33 cellular contexts compared by ENCODE assay signal in the genomic region with DNA sequence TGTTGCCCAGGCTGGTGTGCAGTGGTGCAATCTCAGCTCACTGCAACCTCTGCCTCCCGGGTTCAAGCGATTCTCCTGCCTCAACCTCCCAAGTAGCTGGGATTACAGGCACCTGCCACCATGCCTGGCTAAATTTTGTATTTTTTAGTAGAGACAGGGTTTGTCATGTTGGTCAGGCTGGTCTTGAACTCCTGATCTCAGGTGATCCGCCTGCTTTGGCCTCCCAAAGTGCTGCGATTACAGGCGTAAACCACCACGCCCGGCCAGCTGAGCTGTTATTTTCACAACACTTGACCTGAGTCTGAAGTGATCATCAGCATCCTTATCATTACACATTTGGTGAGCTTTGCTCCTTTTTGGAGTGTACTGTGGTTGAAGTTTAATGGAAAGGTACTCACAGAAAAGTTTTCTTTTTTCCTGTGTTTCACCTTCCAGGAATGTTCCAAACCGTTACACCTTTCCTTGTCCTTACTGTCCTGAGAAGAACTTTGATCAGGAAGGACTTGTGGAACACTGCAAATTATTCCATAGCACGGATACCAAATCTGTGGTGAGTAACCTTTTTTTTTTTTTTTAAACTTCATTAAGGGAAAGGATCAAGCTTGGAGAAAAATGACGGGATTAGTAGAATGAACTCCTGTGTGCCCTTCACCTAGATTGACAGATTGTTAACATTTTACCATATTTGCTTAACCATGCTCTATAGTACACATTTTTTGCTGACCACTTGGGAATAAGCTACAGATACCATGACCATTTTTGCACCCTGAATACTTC. TPM values are rescaled to one million over a fixed set of nuclear protein-coding genes. Genes with fewer than 3 reads are reported as not detected.
"Had no signal": no experiment of that assay in that cellular context is flagged by ENCODE, and none has a peak within 500 bp of the region (broad histone marks: within the 10 kb centered on the region; RNA-seq: fewer than 3 reads in every experiment).

No MANE protein-coding gene starts in this region.

- DNase-seq: activated B cell treated with CpG ODN at 0.5 μM for 24 hours; activated CD4-positive, alpha-beta T cell treated with anti-CD3 and anti-CD28 coated beads for 48 hours; activated CD4-positive, alpha-beta T cell treated with anti-CD3 and anti-CD28 coated beads, Interleukin-2, amount 50 U/mL, for 1 hour; activated CD4-positive, alpha-beta T cell treated with anti-CD3 and anti-CD28 coated beads, Interleukin-2, amount 50 U/mL, for 48 hours; activated CD8-positive, alpha-beta memory T cell treated with anti-CD3 and anti-CD28 coated beads for 24 hours; activated CD8-positive, alpha-beta T cell treated with anti-CD3 and anti-CD28 coated beads for 36 hours; activated effector memory CD4-positive, alpha-beta T cell treated with Interleukin-2 at 50 U/mL for 16 hours; activated gamma-delta T cell treated with Interleukin-2 at 50 U/mL for 16 hours; activated naive CD4-positive, alpha-beta T cell treated with anti-CD3 and anti-CD28 coated beads, Interleukin-2, amount 50 U/mL, for 16 hours; activated naive CD4-positive, alpha-beta T cell treated with Interleukin-2 at 50 U/mL for 16 hours; activated T-cell treated with anti-CD3 and anti-CD28 coated beads, Interleukin-2, amount 50 U/mL, for 4 hours; amniotic stem cell; anterior cingulate cortex; brain microvascular endothelial cell; effector memory CD4-positive, alpha-beta T cell; endodermal cell; foreskin fibroblast; T-helper 1 cell; T-helper 17 cell; T1000; WERI-Rb-1 had no signal

- H3K27me3 ChIP-seq: brain microvascular endothelial cell, dorsolateral prefrontal cortex had no signal

- H3K9me3 Mint-ChIP-seq: activated B cell treated with CpG ODN at 0.5 μM for 24 hours; activated CD8-positive, alpha-beta T cell treated with anti-CD3 and anti-CD28 coated beads for 36 hours; activated T-cell treated with anti-CD3 and anti-CD28 coated beads, Interleukin-2, amount 50 U/mL, for 4 hours; activated T-helper 17 cell treated with anti-CD3 and anti-CD28 coated beads, Interleukin-2, amount 50 U/mL, for 72 hours; central memory CD8-positive, alpha-beta T cell; dendritic cell treated with granulocyte-macrophage colony-stimulating factor and Interleukin-4, amounts not matched to agents 40 ng/mL and 50 ng/mL, for 4 days; T-helper 2 cell treated with Interferon-gamma antibody and Interleukin-4, amounts not matched to agents 5 μg/mL and 100 μg/mL, for 36 hours had no signal

- H3K27ac ChIP-seq: brain microvascular endothelial cell, coronary artery, dorsolateral prefrontal cortex, WERI-Rb-1 had no signal

- H3K27ac Mint-ChIP-seq: activated B cell treated with CpG ODN at 0.5 μM for 24 hours; activated CD8-positive, alpha-beta T cell treated with anti-CD3 and anti-CD28 coated beads for 36 hours; activated naive CD8-positive, alpha-beta T cell; activated T-helper 17 cell treated with anti-CD3 and anti-CD28 coated beads, Interleukin-2, amount 50 U/mL, for 72 hours; dendritic cell treated with granulocyte-macrophage colony-stimulating factor and Interleukin-4, amounts not matched to agents 40 ng/mL and 50 ng/mL, for 4 days; endodermal cell; T-helper 2 cell treated with Interferon-gamma antibody and Interleukin-4, amounts not matched to agents 5 μg/mL and 100 μg/mL, for 36 hours had no signal

- H3K4me3 Mint-ChIP-seq: activated B cell treated with CpG ODN at 0.5 μM for 24 hours; activated CD8-positive, alpha-beta T cell treated with anti-CD3 and anti-CD28 coated beads for 36 hours; activated naive CD8-positive, alpha-beta T cell; activated T-cell treated with anti-CD3 and anti-CD28 coated beads, Interleukin-2, amount 50 U/mL, for 4 hours; activated T-helper 17 cell treated with anti-CD3 and anti-CD28 coated beads, Interleukin-2, amount 50 U/mL, for 72 hours; central memory CD8-positive, alpha-beta T cell; dendritic cell treated with granulocyte-macrophage colony-stimulating factor and Interleukin-4, amounts not matched to agents 40 ng/mL and 50 ng/mL, for 4 days; endodermal cell; T-helper 17 cell; T-helper 2 cell treated with Interferon-gamma antibody and Interleukin-4, amounts not matched to agents 5 μg/mL and 100 μg/mL, for 36 hours had no signal

- H3K27me3 Mint-ChIP-seq: activated B cell treated with CpG ODN at 0.5 μM for 24 hours; activated CD8-positive, alpha-beta T cell treated with anti-CD3 and anti-CD28 coated beads for 36 hours; activated naive CD8-positive, alpha-beta T cell; activated T-helper 17 cell treated with anti-CD3 and anti-CD28 coated beads, Interleukin-2, amount 50 U/mL, for 72 hours; central memory CD8-positive, alpha-beta T cell; dendritic cell treated with granulocyte-macrophage colony-stimulating factor and Interleukin-4, amounts not matched to agents 40 ng/mL and 50 ng/mL, for 4 days; T-helper 17 cell had no signal

- FAIRE-seq: astrocyte, bronchial epithelial cell, frontal cortex had no signal

- H3K4me3 ChIP-seq: coronary artery, dorsolateral prefrontal cortex had no signal

- ATAC-seq: activated CD4-positive, CD25-positive, alpha-beta regulatory T cell treated with anti-CD3 and anti-CD28 coated beads, Interleukin-2, amount 50 U/mL, for 24 hours; activated CD8-positive, alpha-beta T cell treated with anti-CD3 and anti-CD28 coated beads for 36 hours; activated T-cell treated with anti-CD3 and anti-CD28 coated beads, Interleukin-2, amount 50 U/mL, for 4 hours; activated T-helper 17 cell treated with anti-CD3 and anti-CD28 coated beads, Interleukin-2, amount 50 U/mL, for 72 hours; esophagus mucosa; T-helper 17 cell had no signal

RNA-seq across cellular contexts. Expression of a gene that starts 36.9 kb away (rescaled TPM):
- total RNA-seq: bronchial epithelial cell, frontal cortex had no signal
